Comparison of ENCODE assay signal across 8 cellular contexts in the genomic region with DNA sequence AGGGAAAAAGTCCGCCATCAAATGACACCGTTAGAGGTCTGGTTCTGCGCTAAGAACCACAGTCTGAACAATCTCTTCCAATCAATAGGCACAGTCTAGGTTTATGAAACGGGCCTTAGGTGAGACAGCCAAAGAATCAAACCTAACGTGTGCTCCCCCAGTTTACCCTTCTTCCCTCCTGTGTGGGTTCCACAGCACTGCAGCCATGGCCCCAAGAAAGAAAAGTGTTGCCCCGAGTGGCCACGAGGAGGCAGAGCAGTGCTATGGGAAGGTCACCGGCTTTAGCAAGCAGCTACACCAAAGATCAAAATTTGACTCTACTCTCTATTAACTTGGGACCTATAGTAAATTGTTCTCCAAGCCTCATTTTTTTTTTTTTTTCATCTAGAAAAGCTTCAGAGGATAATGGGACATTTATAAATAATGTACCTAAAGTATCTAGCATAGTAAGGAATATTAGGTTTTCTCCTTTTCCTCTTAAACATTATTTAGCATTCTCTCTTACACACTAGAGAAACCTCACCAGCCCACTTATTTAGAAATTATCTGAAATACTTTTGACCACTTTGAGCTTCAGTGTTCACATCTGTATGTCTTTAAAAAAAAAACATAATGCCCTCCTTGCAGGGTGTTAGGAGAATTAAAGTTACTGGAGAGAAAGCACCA.
DNase-seq lines count a peak whose midpoint lies in the region; ATAC-seq and TF ChIP-seq lines count a peak whose summit lies in the region.

No MANE protein-coding gene starts in this region.

- H3K4me1 Mint-ChIP-seq in Caco-2 (ENCODE audit: low read depth, unreplicated experiment): no peaks in the 10 kb centered on the region
- H3K4me1 Mint-ChIP-seq in activated naive CD8-positive, alpha-beta T cell treated with anti-CD3 and anti-CD28 coated beads for 36 hours: peaks cover 4% of the 10 kb centered on the region

- peaks cover 1% of the 10 kb centered on the region for H3K36me3 ChIP-seq in Caco-2 (ENCODE audit: control insufficient read depth, insufficient read depth, low read length)

- POLR2A ChIA-PET in Caco-2 (lab: Charles Lee): no interaction called here

- CTCF ChIA-PET in Caco-2 (lab: Charles Lee): interaction anchor here (0.6 to 1.0 kb wide), 5 partner anchors 153 to 843 kb away, joined by 3 to 11 read pairs (median 3); a partner anchor contains a TSS

- no peaks in the 10 kb centered on the region for H3K4me1 ChIP-seq in Caco-2

- H3K9me3 Mint-ChIP-seq in Caco-2 (ENCODE audit: unreplicated experiment): no peaks in the 10 kb centered on the region
- no peaks in the 10 kb centered on the region for H3K9me3 Mint-ChIP-seq in activated naive CD8-positive, alpha-beta T cell treated with anti-CD3 and anti-CD28 coated beads for 36 hours

- no peaks in the 10 kb centered on the region for H3K9me3 ChIP-seq in Caco-2

- ATAC-seq in GM19455 (IDR thresholded peaks at IDR 0.05; ENCODE audit: unreplicated experiment) (peak; percentile 72), left ventricle myocardium superior (peak; percentile 84), sciatic nerve (peak; percentile 84)

- TF ChIP-seq CTCF in Caco-2 (IDR thresholded peaks at IDR 0.05; ENCODE audit: insufficient read depth in 1 of 2, low read depth in 1 of 2, low read length in 1 of 2, severe bottlenecking in 1 of 2, unreplicated experiment in 1 of 2): peak; percentile 56 to 79

- BruUV-seq in Caco-2 (replicated peaks; lab: Mats Ljungman, UMichigan): no TSS peak

- no peaks in the 10 kb centered on the region for H3K27me3 ChIP-seq in Caco-2 (replicated peaks; ENCODE audit: control insufficient read depth, insufficient read depth, low read length)

- no peaks in the 10 kb centered on the region for H3K27me3 Mint-ChIP-seq in Caco-2 (ENCODE audit: insufficient read depth, unreplicated experiment)
- H3K27me3 Mint-ChIP-seq in activated naive CD8-positive, alpha-beta T cell treated with anti-CD3 and anti-CD28 coated beads for 36 hours: no peaks in the 10 kb centered on the region

- DNase-seq in Caco-2 (peak; percentile 46 to 57), HT-29 (ENCODE audit: low spot score) (peak; percentile 52), SK-N-DZ (ENCODE audit: low spot score) (peak; percentile 34), left ventricle myocardium superior (peak; percentile 66), sciatic nerve (ENCODE audit: low spot score) (peak; percentile 74), 8988T (no peak)
- DNase-seq in activated naive CD8-positive, alpha-beta T cell treated with anti-CD3 and anti-CD28 coated beads for 36 hours: peak; percentile 62

- no peak overlapping the region for H3K27ac Mint-ChIP-seq in Caco-2 (ENCODE audit: unreplicated experiment)
- no peak overlapping the region for H3K27ac Mint-ChIP-seq in activated naive CD8-positive, alpha-beta T cell treated with anti-CD3 and anti-CD28 coated beads for 36 hours

- no peak overlapping the region for H3K4me3 Mint-ChIP-seq in Caco-2 (ENCODE audit: unreplicated experiment)
- no peak overlapping the region for H3K4me3 Mint-ChIP-seq in activated naive CD8-positive, alpha-beta T cell treated with anti-CD3 and anti-CD28 coated beads for 36 hours

- H3K36me3 Mint-ChIP-seq in Caco-2 (ENCODE audit: insufficient read depth, unreplicated experiment): peaks cover 76% of the 10 kb centered on the region
- peaks cover 15% of the 10 kb centered on the region for H3K36me3 Mint-ChIP-seq in activated naive CD8-positive, alpha-beta T cell treated with anti-CD3 and anti-CD28 coated beads for 36 hours

- intact Hi-C loops in Caco-2 (cut with micrococcal nuclease; ENCODE audit: unreplicated experiment) (loop anchor here (2.0 to 10.0 kb wide), 3 partner anchors 154 to 386 kb away; a partner anchor contains a TSS), left ventricle myocardium superior (cut with micrococcal nuclease) (no loop called here), sciatic nerve (cut with DNase I) (no loop called here)

- no peak overlapping the region for H3K4me3 ChIP-seq in Caco-2 (ENCODE audit: low read depth, low read length)
